Comparison of ENCODE assay signal across 8 cellular contexts in genomic region chr12:53500119-53500775, GRCh38. TPM values are rescaled to one million over a fixed set of nuclear protein-coding genes. Genes with fewer than 3 reads are reported as not detected.
DNase-seq lines count a peak whose midpoint lies in the region; ATAC-seq, FAIRE-seq and TF ChIP-seq lines count a peak whose summit lies in the region.

No MANE protein-coding gene starts in this region.

- DNase-seq in A549 (ENCODE audit: low read depth in 1 of 2, low spot score in 1 of 2) (peak in 1 of 2 experiments; percentile 50), SJSA1 (ENCODE audit: low read depth in 1 of 2, low spot score in 2 of 2) (no peak), G401 (ENCODE audit: low spot score) (no peak), SHP77 (lab: John Stamatoyannopoulos, UW) (no peak), DMS153 (lab: John Stamatoyannopoulos, UW) (no peak)
- DNase-seq in natural killer cell treated with Interleukin-12 subunit alpha and Interleukin-12 subunit beta and Interleukin-15 and Interleukin-18, amount 100 ng/mL, for 72 hours (ENCODE audit: low spot score): no peak

- 3% methylated on average over 18 of the region's 18 CpGs for WGBS in A549 (ENCODE audit: missing lambda C conversion rate)
- 1 to 2% methylated on average over 18 of the region's 18 CpGs for WGBS in esophagus, 2 donors

- H3K36me3 Mint-ChIP-seq in natural killer cell treated with Interleukin-12 subunit alpha and Interleukin-12 subunit beta and Interleukin-15 and Interleukin-18, amount 100 ng/mL, for 72 hours: no peaks in the 10 kb centered on the region

- ATAC-seq in A549: peak; percentile 1 to 77; a peak in 4 of 6 replicates
- ATAC-seq in GM21717 (IDR thresholded peaks at IDR 0.05; ENCODE audit: unreplicated experiment): peak; percentile 54
- no peak for ATAC-seq in natural killer cell treated with Interleukin-12 subunit alpha and Interleukin-12 subunit beta and Interleukin-15 and Interleukin-18, amount 100 ng/mL, for 72 hours

- TF ChIP-seq POLR2A in A549 (IDR thresholded peaks at IDR 0.05; ENCODE audit: low read length): peak; percentile 75

- H3K9me3 ChIP-seq in A549 (no peaks in the 10 kb centered on the region), SJSA1 (replicated peaks) (no peaks in the 10 kb centered on the region), esophagus (ENCODE audit: control insufficient read depth in 2 of 2, insufficient read depth in 1 of 2, low read depth in 1 of 2, low read length in 1 of 2) (no peaks in the 10 kb centered on the region)

- H3K27ac ChIP-seq in A549 (peak overlapping the region; percentile 94 to 96), SJSA1 (peak overlapping the region; percentile 10), esophagus (ENCODE audit: low read depth in 2 of 2, low read length in 1 of 2) (peak overlapping the region; percentile 97 to 100)

- H3K4me1 ChIP-seq in A549 (peaks cover 48% of the 10 kb centered on the region), SJSA1 (replicated peaks) (peaks cover 27% of the 10 kb centered on the region), esophagus (ENCODE audit: control insufficient read depth in 2 of 2, insufficient read depth in 2 of 2, low read length in 1 of 2) (peaks cover 0 to 17% of the 10 kb centered on the region in 2 donors)

- H3K4me3 Mint-ChIP-seq in natural killer cell treated with Interleukin-12 subunit alpha and Interleukin-12 subunit beta and Interleukin-15 and Interleukin-18, amount 100 ng/mL, for 72 hours: peak overlapping the region; percentile 98

- peak overlapping the region; percentile 93 to 96 for H3K27ac Mint-ChIP-seq in natural killer cell treated with Interleukin-12 subunit alpha and Interleukin-12 subunit beta and Interleukin-15 and Interleukin-18, amount 100 ng/mL, for 72 hours

- no peak for FAIRE-seq in A549 (lab: Jason Lieb, UNC)

- in situ Hi-C loops in G401 (cut with HindIII; ENCODE audit: low sequenced_read_pairs): no loop called here

- H3K36me3 ChIP-seq in SJSA1 (peaks cover 14% of the 10 kb centered on the region), esophagus (ENCODE audit: control insufficient read depth in 2 of 2, insufficient read depth in 2 of 2, low read length in 1 of 2) (peaks cover 0 to 10% of the 10 kb centered on the region in 2 donors)

- H3K4me3 ChIP-seq in A549: peak overlapping the region; percentile 64
- H3K4me3 ChIP-seq in SJSA1: peak overlapping the region; percentile 66
- H3K4me3 ChIP-seq in esophagus (ENCODE audit: low read depth in 1 of 2, low read length in 2 of 2): peak overlapping the region; percentile 55 to 63

- CTCF ChIA-PET in A549 (lab: Yijun Ruan, JAX): interaction anchor here (0.8 to 13.1 kb wide), 11 partner anchors 10 to 246 kb away, joined by 3 to 104 read pairs (median 5); partner anchors contain the start of genes AAAS, ATP5MC2 and NPFF

- H3K27me3 Mint-ChIP-seq in natural killer cell treated with Interleukin-12 subunit alpha and Interleukin-12 subunit beta and Interleukin-15 and Interleukin-18, amount 100 ng/mL, for 72 hours: no peaks in the 10 kb centered on the region

- peaks cover 29 to 33% of the 10 kb centered on the region in 2 donors for H3K4me1 Mint-ChIP-seq in natural killer cell treated with Interleukin-12 subunit alpha and Interleukin-12 subunit beta and Interleukin-15 and Interleukin-18, amount 100 ng/mL, for 72 hours (ENCODE audit: low read depth in 2 of 2)

- no peak for TF ChIP-seq EP300 in A549 (IDR thresholded peaks at IDR 0.05)

- POLR2A ChIA-PET in A549 (lab: Yijun Ruan, JAX): interaction anchor here (0.5 to 3.2 kb wide), 32 partner anchors 8 to 595 kb away, joined by 3 to 34 read pairs (median 5); partner anchors contain the start of genes AAAS, ATP5MC2, KRT8 and MYG1

- H3K9me3 Mint-ChIP-seq in natural killer cell treated with Interleukin-12 subunit alpha and Interleukin-12 subunit beta and Interleukin-15 and Interleukin-18, amount 100 ng/mL, for 72 hours: no peaks in the 10 kb centered on the region

- TF ChIP-seq RAD21 in A549 (conservative IDR thresholded peaks at IDR 0.05 in 1 of 2, IDR thresholded peaks at IDR 0.05 in 1 of 2): no peak

- H3K27me3 ChIP-seq in SJSA1 (replicated peaks) (no peaks in the 10 kb centered on the region), esophagus (ENCODE audit: control insufficient read depth in 1 of 2, insufficient read depth in 2 of 2, low read length in 2 of 2) (no peaks in the 10 kb centered on the region)

- TF ChIP-seq CTCF in A549 (IDR thresholded peaks at IDR 0.05): no peak; the same call in 2 of the 3 replicates

- H3K4me2 ChIP-seq in A549: peak overlapping the region; percentile 97

TF ChIP-seq in A549, 52 proteins besides CTCF, POLR2A, EP300 and RAD21 (continues in another document):
- no peak for TF ChIP-seq PHF8 (IDR thresholded peaks at IDR 0.05; ENCODE audit: borderline replicate concordance, low read depth)
- TF ChIP-seq NPAS2 (CRISPR knock-in tag; IDR thresholded peaks at IDR 0.05; ENCODE audit: borderline replicate concordance): no peak
- TF ChIP-seq HEYL (CRISPR knock-in tag; IDR thresholded peaks at IDR 0.05): no peak
- no peak for TF ChIP-seq HOXB5 (CRISPR knock-in tag; IDR thresholded peaks at IDR 0.05)
- no peak for TF ChIP-seq MAX (IDR thresholded peaks at IDR 0.05)

RNA-seq across cellular contexts. Expression of gene TARBP2, which starts 0.8 kb away (rescaled TPM):
- polyA plus RNA-seq in A549 (2011; rRNA removed) (41.5 and 51.2 TPM in 2 replicates), A549 (2017; fragmentation: RNase III; extraction: RNeasy Plus Mini Kit Qiagen cat#74134 plus additional on column Dnase treatment) (43.7 to 50.4 TPM (median 49.9 TPM) in 3 replicates), esophagus (10 to 100 TPM; 20.1 to 24.8 TPM)
- 91.9 and 106 TPM in 2 replicates for polyA plus RNA-seq in A549 (2012; cell fraction: cytosol; rRNA removed)
- 170 and 176 TPM in 2 replicates for polyA plus RNA-seq in A549 (2012; cell fraction: nucleus; rRNA removed)
- 39.4 and 49.2 TPM in 2 replicates for polyA minus RNA-seq in A549 (2011; rRNA and poly(A)+ RNA removed)
- 38.3 and 39.0 TPM in 2 replicates for total RNA-seq in SJSA1 (2014; rRNA removed; shearing (Covaris generic))
- total RNA-seq in natural killer cell treated with Interleukin-12 subunit alpha and Interleukin-12 subunit beta and Interleukin-15 and Interleukin-18, amount 100 ng/mL, for 72 hours: 10 to 100 TPM; 33.8 to 56.7 TPM
- 117 and 119 TPM in 2 replicates for total RNA-seq in G401 (2014; rRNA removed; shearing (Covaris generic))

RNA-seq across cellular contexts. Expression of gene MAP3K12, which starts 1.0 kb away (rescaled TPM):
- 21.9 and 30.6 TPM in 2 replicates for polyA plus RNA-seq in A549 (2011; rRNA removed)
- 20.1 and 23.0 TPM in 2 replicates for polyA plus RNA-seq in A549 (2012; cell fraction: cytosol; rRNA removed)
- polyA plus RNA-seq in A549 (2012; cell fraction: nucleus; rRNA removed): 110 and 113 TPM in 2 replicates
- polyA plus RNA-seq in A549 (2017; fragmentation: RNase III; extraction: RNeasy Plus Mini Kit Qiagen cat#74134 plus additional on column Dnase treatment): 14.0 to 18.7 TPM (median 16.1 TPM) in 3 replicates
- 29.2 and 40.6 TPM in 2 replicates for polyA minus RNA-seq in A549 (2011; rRNA and poly(A)+ RNA removed)
- 6.7 and 8.6 TPM in 2 replicates for total RNA-seq in SJSA1 (2014; rRNA removed; shearing (Covaris generic))
- 1 to 10 TPM; 6.2 to 8.5 TPM for polyA plus RNA-seq in esophagus
- total RNA-seq in natural killer cell treated with Interleukin-12 subunit alpha and Interleukin-12 subunit beta and Interleukin-15 and Interleukin-18, amount 100 ng/mL, for 72 hours: 10 to 100 TPM; 13.1 to 13.3 TPM
- 29.5 and 32.8 TPM in 2 replicates for total RNA-seq in G401 (2014; rRNA removed; shearing (Covaris generic))

RNA-seq across cellular contexts. Expression of gene NPFF, which starts 7.0 kb away (rescaled TPM):
- polyA plus RNA-seq in A549 (2011; rRNA removed) (0.17 TPM in 1 of 2 replicates, not detected in the other), A549 (2017; fragmentation: RNase III; extraction: RNeasy Plus Mini Kit Qiagen cat#74134 plus additional on column Dnase treatment) (not detected in 3 replicates), esophagus (under 1 TPM in 1 of 2 donors, not detected in 1; 0.12 TPM)
- 0.26 and 0.46 TPM in 2 replicates for polyA plus RNA-seq in A549 (2012; cell fraction: cytosol; rRNA removed)
- 1.4 and 1.6 TPM in 2 replicates for polyA plus RNA-seq in A549 (2012; cell fraction: nucleus; rRNA removed)
- not detected in 2 replicates for polyA minus RNA-seq in A549 (2011; rRNA and poly(A)+ RNA removed)
- not detected in 2 replicates for total RNA-seq in SJSA1 (2014; rRNA removed; shearing (Covaris generic))
- 1 to 10 TPM in 1 of 2 donors, not detected in 1; 1.9 TPM for total RNA-seq in natural killer cell treated with Interleukin-12 subunit alpha and Interleukin-12 subunit beta and Interleukin-15 and Interleukin-18, amount 100 ng/mL, for 72 hours
- total RNA-seq in G401 (2014; rRNA removed; shearing (Covaris generic)): 10.7 TPM in 1 of 2 replicates, not detected in the other

RNA-seq across cellular contexts. Expression of gene PCBP2, which starts 48.3 kb away (rescaled TPM):
- polyA plus RNA-seq in A549 (2011; rRNA removed) (367 and 604 TPM in 2 replicates), A549 (2017; fragmentation: RNase III; extraction: RNeasy Plus Mini Kit Qiagen cat#74134 plus additional on column Dnase treatment) (546 to 553 TPM (median 551 TPM) in 3 replicates), esophagus (100 to 1,000 TPM; 330 to 344 TPM)
- 705 and 750 TPM in 2 replicates for polyA plus RNA-seq in A549 (2012; cell fraction: cytosol; rRNA removed)
- 500 and 631 TPM in 2 replicates for polyA plus RNA-seq in A549 (2012; cell fraction: nucleus; rRNA removed)
- 1,540 and 1,566 TPM in 2 replicates for polyA minus RNA-seq in A549 (2011; rRNA and poly(A)+ RNA removed)
- 153 and 157 TPM in 2 replicates for total RNA-seq in SJSA1 (2014; rRNA removed; shearing (Covaris generic))
- 100 to 1,000 TPM; 641 to 747 TPM for total RNA-seq in natural killer cell treated with Interleukin-12 subunit alpha and Interleukin-12 subunit beta and Interleukin-15 and Interleukin-18, amount 100 ng/mL, for 72 hours
- 144 and 145 TPM in 2 replicates for total RNA-seq in G401 (2014; rRNA removed; shearing (Covaris generic))

RNA-seq across cellular contexts. Expression of gene PRR13, which starts 58.7 kb away (rescaled TPM):
- 203 and 257 TPM in 2 replicates for polyA plus RNA-seq in A549 (2011; rRNA removed)
- 214 and 245 TPM in 2 replicates for polyA plus RNA-seq in A549 (2012; cell fraction: cytosol; rRNA removed)
- 99.6 and 118 TPM in 2 replicates for polyA plus RNA-seq in A549 (2012; cell fraction: nucleus; rRNA removed)
- polyA plus RNA-seq in A549 (2017; fragmentation: RNase III; extraction: RNeasy Plus Mini Kit Qiagen cat#74134 plus additional on column Dnase treatment): 210 to 248 TPM (median 221 TPM) in 3 replicates
- 200 and 213 TPM in 2 replicates for polyA minus RNA-seq in A549 (2011; rRNA and poly(A)+ RNA removed)
- 44.7 and 80.1 TPM in 2 replicates for total RNA-seq in SJSA1 (2014; rRNA removed; shearing (Covaris generic))
- polyA plus RNA-seq in esophagus: 100 to 1,000 TPM in 1 of 2 donors, 10 to 100 TPM in 1; 73.8 to 119 TPM
- 100 to 1,000 TPM; 206 to 353 TPM for total RNA-seq in natural killer cell treated with Interleukin-12 subunit alpha and Interleukin-12 subunit beta and Interleukin-15 and Interleukin-18, amount 100 ng/mL, for 72 hours
- 83.1 and 127 TPM in 2 replicates for total RNA-seq in G401 (2014; rRNA removed; shearing (Covaris generic))

Comparison
In these comparisons a context has a peak if more than half of its experiments do, and no peak if none do; other contexts are left out.
1. ATAC-seq: peak in A549 (2 of 2) and GM21717 (single experiment); none in natural killer cell treated with Interleukin-12 subunit alpha and Interleukin-12 subunit beta and Interleukin-15 and Interleukin-18, amount 100 ng/mL, for 72 hours (0 of 2).
2. H3K27ac ChIP-seq: peak in every context shown above with its lines; median percentile 98 in esophagus; 95 in A549; 10 in SJSA1.
3. Peak in every context shown above with its lines, with median percentiles within 50 percentile points of each other: H3K4me3 ChIP-seq.